10 cellular contexts compared by ENCODE assay signal in genomic region chr20:61437280-61438206, GRCh38.
A peak's percentile ranks its signal among the peaks of the same experiment; 100 is the strongest.
DNase-seq lines count a peak whose midpoint lies in the region; ATAC-seq, FAIRE-seq and TF ChIP-seq lines count a peak whose summit lies in the region.
"Had no signal": no experiment of that assay in that cellular context is flagged by ENCODE, and none has a peak within 500 bp of the region (broad histone marks: within the 10 kb centered on the region; RNA-seq: fewer than 3 reads in every experiment).

No MANE protein-coding gene starts in this region.

- no peak overlapping the region for H3K14ac ChIP-seq in H1 (ENCODE audit: insufficient read length)

- TF ChIP-seq CTCF in H1 (IDR thresholded peaks at IDR 0.05; ENCODE audit: control extremely low read depth in 1 of 3, insufficient read depth in 1 of 3, low read depth in 1 of 3, low read length in 3 of 3) = no peak

- peak overlapping the region; percentile 72 for H3K56ac ChIP-seq in H1 (replicated peaks; ENCODE audit: insufficient read length, low read depth, low read length)

- TF ChIP-seq EP300 in H1 (IDR thresholded peaks at IDR 0.05; ENCODE audit: borderline replicate concordance in 1 of 2, low read depth in 2 of 2, low read length in 2 of 2) = no peak

- peak overlapping the region; percentile 75 for H2AK5ac ChIP-seq in H1 (ENCODE audit: low read depth, low read length)

- ATAC-seq in GM21390 (IDR thresholded peaks at IDR 0.05; ENCODE audit: unreplicated experiment) (no peak), GM21381 (IDR thresholded peaks at IDR 0.05; ENCODE audit: unreplicated experiment) (no peak)
- ATAC-seq: gastrocnemius medialis; naive thymus-derived CD8-positive, alpha-beta T cell had no signal

- peak overlapping the region; percentile 91 for H2BK12ac ChIP-seq in H1 (ENCODE audit: low read depth, low read length)

- peak overlapping the region; percentile 56 to 73 for H3K4me2 ChIP-seq in H1 (ENCODE audit: insufficient read depth in 1 of 2, low read depth in 2 of 2, low read length in 2 of 2)

- peak overlapping the region; percentile 63 for H3K18ac ChIP-seq in H1 (ENCODE audit: extremely low read depth, low read length)

- H3K27ac ChIP-seq in H1 (ENCODE audit: low read depth, low read length) (peak overlapping the region; percentile 97), temporal lobe (ENCODE audit: low read depth, low read length) (peak overlapping the region; percentile 64)
- H3K27ac ChIP-seq: gastrocnemius medialis had no signal

- FAIRE-seq in H1 (lab: Jason Lieb, UNC) (no peak), HTR-8/SVneo (lab: Jason Lieb, UNC) (no peak)

- peak overlapping the region in 3 of 4 experiments; percentile 6 to 39 (median 19); a peak in 4 of 8 replicates for H3K4me3 ChIP-seq in H1 (ENCODE audit: extremely low read depth in 1 of 4, insufficient read depth in 2 of 4, low read depth in 3 of 4, low read length in 4 of 4)
- H3K4me3 ChIP-seq: gastrocnemius medialis had no signal

- no peak overlapping the region for H2AFZ ChIP-seq in H1 (ENCODE audit: low read length)

- peak overlapping the region; percentile 94 for H4K91ac ChIP-seq in H1 (replicated peaks; ENCODE audit: insufficient read length, low read length)

- no peak; a peak in 2 of 3 replicates for TF ChIP-seq POLR2A in H1 (IDR thresholded peaks at IDR 0.05; ENCODE audit: control extremely low read depth in 1 of 2, low read depth in 2 of 2, low read length in 2 of 2)

- H3K4ac ChIP-seq in H1 (replicated peaks; ENCODE audit: insufficient read length, low read depth, low read length) = peak overlapping the region; percentile 98

- H4K5ac ChIP-seq in H1 (ENCODE audit: insufficient read length, low read depth, low read length) = peak overlapping the region; percentile 74

- H4K20me1 ChIP-seq in H1 (replicated peaks in 1 of 2; ENCODE audit: control insufficient read depth in 1 of 2, insufficient read depth in 2 of 2, low read length in 2 of 2) = no peaks in the 10 kb centered on the region

- POLR2A ChIA-PET in H1 (lab: Charles Lee; ENCODE audit: partially characterized antibody) = interaction anchor here (0.6 to 4.2 kb wide), 14 partner anchors 9 to 137 kb away, joined by 3 to 25 read pairs (median 4); no protein-coding TSS in a partner anchor

- CTCF ChIA-PET in H1 (lab: Charles Lee; ENCODE audit: partially characterized antibody) = no interaction called here

- H3K27me3 ChIP-seq in H1 (replicated peaks in 1 of 4; ENCODE audit: control insufficient read depth in 3 of 4, extremely low read depth in 1 of 4, insufficient read depth in 3 of 4, low read length in 3 of 4) = no peaks in the 10 kb centered on the region

- TF ChIP-seq RAD21 in H1 (IDR thresholded peaks at IDR 0.05 in 1 of 2, conservative IDR thresholded peaks at IDR 0.05 in 1 of 2; ENCODE audit: low read depth in 2 of 2, low read length in 2 of 2) = no peak

- WGBS in H1 (ENCODE audit: extremely low coverage in 1 of 2, insufficient coverage in 1 of 2, insufficient read length in 1 of 2, insufficient replicate concordance in 2 of 2, low coverage in 1 of 2, low lambda C conversion rate in 2 of 2, missing lambda C conversion rate in 1 of 2), 2 experiments = 35% methylated on average over 28 of the region's 28 CpGs; no CpG with 5 or more reads in 1 of the 2 experiments

- peaks cover 3% of the 10 kb centered on the region; the same call in 1 of the 2 replicates for H3K79me1 ChIP-seq in H1 (ENCODE audit: low read depth, low read length)

- no peaks in the 10 kb centered on the region for H3K36me3 ChIP-seq in H1 (ENCODE audit: control insufficient read depth in 2 of 4, insufficient read depth in 4 of 4, low read length in 3 of 4)
- H3K36me3 ChIP-seq: gastrocnemius medialis had no signal

- H2BK15ac ChIP-seq in H1 (ENCODE audit: low read length) = 0 out of 2 replicates have a peak overlapping the region, but pooled peaks have one; percentile 4

- no peak overlapping the region for H3K23ac ChIP-seq in H1 (ENCODE audit: insufficient read length)

- no peaks in the 10 kb centered on the region for H3K23me2 ChIP-seq in H1 (ENCODE audit: low read depth, low read length)

- H4K8ac ChIP-seq in H1 (ENCODE audit: extremely low read depth, insufficient read depth, low read length) = peak overlapping the region; percentile 90; the same call in 1 of the 2 replicates

- peak overlapping the region in 3 of 4 experiments; percentile 3 to 71 (median 65); a peak in 5 of 7 replicates for H3K9ac ChIP-seq in H1 (replicated peaks in 1 of 4; ENCODE audit: extremely low read depth in 1 of 4, low read depth in 3 of 4, low read length in 3 of 4)

- no peaks in the 10 kb centered on the region for H3K79me2 ChIP-seq in H1 (ENCODE audit: control insufficient read depth in 1 of 2, insufficient read depth in 2 of 2, low read length in 2 of 2)

- DNase-seq in NCI-H2227 (lab: John Stamatoyannopoulos, UW; ENCODE audit: unreplicated experiment) (peak; percentile 58), H1 (ENCODE audit: low read depth in 1 of 2, low spot score in 2 of 2) (no peak), iris pigment epithelial cell (ENCODE audit: low read depth) (peak; percentile 62), HTR-8/SVneo (ENCODE audit: insufficient read length, low spot score) (no peak), COLO668 (lab: John Stamatoyannopoulos, UW; ENCODE audit: unreplicated experiment) (no peak)
- DNase-seq: gastrocnemius medialis; naive thymus-derived CD8-positive, alpha-beta T cell had no signal

- H2BK120ac ChIP-seq in H1 (replicated peaks; ENCODE audit: low read depth, low read length) = peak overlapping the region; percentile 86

- H2BK20ac ChIP-seq in H1 (ENCODE audit: low read length) = peak overlapping the region; percentile 97

- H3K9me3 ChIP-seq in H1 (ENCODE audit: insufficient read depth in 2 of 2, low read depth in 1 of 2, low read length in 1 of 2) = no peaks in the 10 kb centered on the region
- H3K9me3 ChIP-seq: gastrocnemius medialis had no signal

- peaks cover 21 to 62% (median 32%) of the 10 kb centered on the region in 4 experiments for H3K4me1 ChIP-seq in H1 (replicated peaks in 1 of 4; ENCODE audit: control insufficient read depth in 3 of 4, insufficient read depth in 4 of 4, low read length in 3 of 4)
- H3K4me1 ChIP-seq: gastrocnemius medialis had no signal

- H2BK5ac ChIP-seq in H1 (ENCODE audit: low read depth, low read length) = peak overlapping the region; percentile 98

TF ChIP-seq in H1, 55 proteins besides CTCF, POLR2A, EP300 and RAD21:
- TF ChIP-seq TAF1 (IDR thresholded peaks at IDR 0.05; ENCODE audit: low read depth, low read length) = no peak
- peak; percentile 78 for TF ChIP-seq MAFK (IDR thresholded peaks at IDR 0.05; ENCODE audit: low read depth, low read length)
- no peak for TF ChIP-seq EGR1 (IDR thresholded peaks at IDR 0.05; ENCODE audit: borderline replicate concordance, low read depth, low read length)
- TF ChIP-seq TEAD4 (IDR thresholded peaks at IDR 0.05; ENCODE audit: low read depth, low read length) = 0 out of 2 replicates have a peak, but pooled peaks have one; percentile 4
- 0 out of 2 replicates have a peak, but pooled peaks have one; percentile 12 for TF ChIP-seq CREB1 (IDR thresholded peaks at IDR 0.05)
- TF ChIP-seq YY1 (IDR thresholded peaks at IDR 0.05; ENCODE audit: low read depth, low read length) = 0 out of 2 replicates have a peak, but pooled peaks have one; percentile 7
- peak; percentile 42 for TF ChIP-seq ASH2L (IDR thresholded peaks at IDR 0.05; ENCODE audit: low read length)
- no peak for TF ChIP-seq FOSL1 (IDR thresholded peaks at IDR 0.05; ENCODE audit: insufficient read depth, low read depth, low read length)
- TF ChIP-seq SP1 (IDR thresholded peaks at IDR 0.05; ENCODE audit: low read depth, low read length) = 0 out of 2 replicates have a peak, but pooled peaks have one; percentile 35
- TF ChIP-seq BACH1 (IDR thresholded peaks at IDR 0.05; ENCODE audit: low read length) = peak; percentile 96

Comparison
In these comparisons a context has a peak if more than half of its experiments do, and no peak if none do; other contexts are left out.
1. DNase-seq: peak in NCI-H2227 (single experiment) and iris pigment epithelial cell (single experiment); none in H1 (0 of 2), HTR-8/SVneo (single experiment) and COLO668 (single experiment).